Comparison of ENCODE assay signal across 9 cellular contexts in genomic region chr9:69155341-69156030, GRCh38. TPM values are rescaled to one million over a fixed set of nuclear protein-coding genes. Genes with fewer than 3 reads are reported as not detected.
DNase-seq lines count a peak whose midpoint lies in the region; ATAC-seq and TF ChIP-seq lines count a peak whose summit lies in the region.
"Had no signal": no experiment of that assay in that cellular context is flagged by ENCODE, and none has a peak within 500 bp of the region (broad histone marks: within the 10 kb centered on the region; RNA-seq: fewer than 3 reads in every experiment).

No MANE protein-coding gene starts in this region.

- H3K27ac ChIP-seq in OCI-LY3 (ENCODE audit: low read length) = peak overlapping the region; percentile 67

- H3K4me3 ChIP-seq in OCI-LY3 (ENCODE audit: low read length) = peak overlapping the region; percentile 67

- H3K36me3 ChIP-seq in OCI-LY3 (replicated peaks; ENCODE audit: low read depth, low read length) = peaks cover 5% of the 10 kb centered on the region

- no peaks in the 10 kb centered on the region for H3K27me3 ChIP-seq in OCI-LY3 (ENCODE audit: low read depth, low read length)

- H2AFZ ChIP-seq in OCI-LY3 (ENCODE audit: low read depth, low read length) = no peak overlapping the region

- no peak overlapping the region for H3K4me3 Mint-ChIP-seq in progenitor cell of endocrine pancreas (ENCODE audit: low read depth)

- H3K4me1 Mint-ChIP-seq in progenitor cell of endocrine pancreas (ENCODE audit: low read depth) = peaks cover 15% of the 10 kb centered on the region

- no peaks in the 10 kb centered on the region for H3K27me3 Mint-ChIP-seq in progenitor cell of endocrine pancreas

- peaks cover 4% of the 10 kb centered on the region; the same call in 1 of the 2 replicates for H3K9me3 ChIP-seq in OCI-LY3 (ENCODE audit: insufficient read depth, low read length)

- ATAC-seq in HG02852 (IDR thresholded peaks at IDR 0.05; ENCODE audit: unreplicated experiment) (peak; percentile 98), HG02610 (IDR thresholded peaks at IDR 0.05; ENCODE audit: unreplicated experiment) (no peak)

- H3K9ac ChIP-seq in OCI-LY3 (ENCODE audit: low read length) = peak overlapping the region; percentile 32; the same call in 1 of the 2 replicates

- H3K27ac Mint-ChIP-seq in progenitor cell of endocrine pancreas = peak overlapping the region; percentile 21

- no peaks in the 10 kb centered on the region for H3K79me2 ChIP-seq in OCI-LY3 (ENCODE audit: low read length)

- no peaks in the 10 kb centered on the region for H3K9me3 Mint-ChIP-seq in progenitor cell of endocrine pancreas (ENCODE audit: low read depth)

- H4K20me1 ChIP-seq in OCI-LY3 (ENCODE audit: insufficient read depth, low read length) = no peaks in the 10 kb centered on the region

- peaks cover 45% of the 10 kb centered on the region for H3K36me3 Mint-ChIP-seq in progenitor cell of endocrine pancreas (ENCODE audit: insufficient read depth)

- TF ChIP-seq CTCF in OCI-LY3 (IDR thresholded peaks at IDR 0.05; ENCODE audit: low read depth, low read length) (no peak), progenitor cell of endocrine pancreas (IDR thresholded peaks at IDR 0.05; ENCODE audit: unreplicated experiment) (no peak)

- peak overlapping the region; percentile 59 for H3K4me2 ChIP-seq in OCI-LY3 (ENCODE audit: low read length)

- H3K4me1 ChIP-seq in OCI-LY3 (ENCODE audit: low read length) = peaks cover 40% of the 10 kb centered on the region

- peak; percentile 35 for DNase-seq in NCI-H2107 treated with DMSO at 0.1 percent for 48 hours (lab: John Stamatoyannopoulos, UW; ENCODE audit: unreplicated experiment)
- DNase-seq in NCI-H2107 (lab: John Stamatoyannopoulos, UW) = no peak
- no peak for DNase-seq in progenitor cell of endocrine pancreas (ENCODE audit: low spot score, unreplicated experiment)
- no peak for DNase-seq in activated gamma-delta T cell treated with Interleukin-2 at 50 U/mL for 16 hours
- no peak for DNase-seq in DMS153 (lab: John Stamatoyannopoulos, UW)
- DNase-seq: RPMI8226 had no signal

RNA-seq across cellular contexts. Expression of gene TJP2, which starts 18.6 kb away (rescaled TPM):
- 234 and 254 TPM in 2 replicates for total RNA-seq in progenitor cell of endocrine pancreas
